27 cellular contexts compared by ENCODE assay signal in genomic region chr1:163834778-163835177, GRCh38.
"Had no signal": no experiment of that assay in that cellular context is flagged by ENCODE, and none has a peak within 500 bp of the region (broad histone marks: within the 10 kb centered on the region; RNA-seq: fewer than 3 reads in every experiment).

No MANE protein-coding gene starts in this region.

- H3K27ac ChIP-seq: adrenal gland, ascending aorta, coronary artery, epithelial cell of prostate, parathyroid adenoma, thoracic aorta, vagina had no signal

- ATAC-seq: activated CD4-positive, alpha-beta T cell treated with anti-CD3 and anti-CD28 coated beads for 36 hours; activated T-helper 17 cell treated with anti-CD3 and anti-CD28 coated beads, Interleukin-2, amount 50 U/mL, for 72 hours; left cardiac atrium; sciatic nerve had no signal

- H3K4me1 Mint-ChIP-seq: activated B cell treated with CpG ODN at 0.5 μM for 24 hours; activated CD4-positive, alpha-beta T cell treated with anti-CD3 and anti-CD28 coated beads for 36 hours; activated T-helper 17 cell treated with anti-CD3 and anti-CD28 coated beads, Interleukin-2, amount 50 U/mL, for 72 hours had no signal

- H3K4me3 Mint-ChIP-seq: activated B cell treated with CpG ODN at 0.5 μM for 24 hours; activated CD4-positive, alpha-beta T cell treated with anti-CD3 and anti-CD28 coated beads for 36 hours; activated naive CD8-positive, alpha-beta T cell; activated T-cell treated with anti-CD3 and anti-CD28 coated beads, Interleukin-2, amount 50 U/mL, for 24 hours; activated T-helper 17 cell treated with anti-CD3 and anti-CD28 coated beads, Interleukin-2, amount 50 U/mL, for 72 hours; endodermal cell; type B pancreatic cell had no signal

- H3K27me3 Mint-ChIP-seq: activated B cell treated with CpG ODN at 0.5 μM for 24 hours; activated CD4-positive, alpha-beta T cell treated with anti-CD3 and anti-CD28 coated beads for 36 hours; activated naive CD8-positive, alpha-beta T cell; activated T-cell treated with anti-CD3 and anti-CD28 coated beads, Interleukin-2, amount 50 U/mL, for 24 hours; activated T-helper 17 cell treated with anti-CD3 and anti-CD28 coated beads, Interleukin-2, amount 50 U/mL, for 72 hours; type B pancreatic cell had no signal

- H3K9me3 ChIP-seq: adrenal gland, ascending aorta, thoracic aorta, vagina had no signal

- H3K9me3 Mint-ChIP-seq: endodermal cell, type B pancreatic cell had no signal

- H3K27ac Mint-ChIP-seq: activated B cell treated with CpG ODN at 0.5 μM for 24 hours; activated CD4-positive, alpha-beta T cell treated with anti-CD3 and anti-CD28 coated beads for 36 hours; activated naive CD8-positive, alpha-beta T cell; activated T-cell treated with anti-CD3 and anti-CD28 coated beads, Interleukin-2, amount 50 U/mL, for 24 hours; activated T-helper 17 cell treated with anti-CD3 and anti-CD28 coated beads, Interleukin-2, amount 50 U/mL, for 72 hours; endodermal cell; type B pancreatic cell had no signal

- H3K4me1 ChIP-seq: adrenal gland, ascending aorta, parathyroid adenoma, vagina had no signal

- H3K9ac ChIP-seq: parathyroid adenoma had no signal

- H3K4me2 ChIP-seq: smooth muscle cell had no signal

- H3K79me2 ChIP-seq: parathyroid adenoma had no signal

- DNase-seq: activated B cell treated with CpG ODN at 0.5 μM for 24 hours; activated CD4-positive, alpha-beta T cell treated with anti-CD3 and anti-CD28 coated beads for 36 hours; activated CD4-positive, alpha-beta T cell treated with anti-CD3 and anti-CD28 coated beads, Interleukin-2, amount 50 U/mL, for 4 hours; activated CD8-positive, alpha-beta memory T cell treated with anti-CD3 and anti-CD28 coated beads for 24 hours; activated CD8-positive, alpha-beta memory T cell treated with anti-CD3 and anti-CD28 coated beads, Interleukin-2, amount 50 U/mL, for 4 hours; activated T-cell treated with anti-CD3 and anti-CD28 coated beads, Interleukin-2, amount 50 U/mL, for 24 hours; adrenal gland; cerebellar nuclear complex; endodermal cell; foreskin melanocyte; hippocampal formation; left cardiac atrium; nucleus accumbens; stimulated activated CD4-positive, alpha-beta T cell treated with anti-CD3 and anti-CD28 coated beads, Interleukin-15, amount 100 ng/mL, for 24 hours; stimulated activated naive CD4-positive, alpha-beta T cell treated with Interleukin-2 at 50 U/mL for 16 hours; T-helper 9 cell had no signal

- H2AFZ ChIP-seq: parathyroid adenoma had no signal

- H3K36me3 ChIP-seq: adrenal gland, ascending aorta, thoracic aorta, vagina had no signal

- H3K27me3 ChIP-seq: adrenal gland, ascending aorta, vagina had no signal

- H3K4me3 ChIP-seq: adrenal gland, ascending aorta, coronary artery, smooth muscle cell, thoracic aorta, vagina had no signal

- H3K36me3 Mint-ChIP-seq: activated naive CD8-positive, alpha-beta T cell; type B pancreatic cell had no signal
